ENCODE assay signal across 9 cellular contexts in genomic region chr18:28177828-28178635, GRCh38. TPM values are rescaled to one million over a fixed set of nuclear protein-coding genes. Genes with fewer than 3 reads are reported as not detected.
DNase-seq lines count a peak whose midpoint lies in the region; ATAC-seq lines count a peak whose summit lies in the region.
"Had no signal": no experiment of that assay in that cellular context is flagged by ENCODE, and none has a peak within 500 bp of the region (broad histone marks: within the 10 kb centered on the region; RNA-seq: fewer than 3 reads in every experiment).

No MANE protein-coding gene starts in this region.

- H3K27me3 Mint-ChIP-seq in T-helper 17 cell: peaks cover 32% of the 10 kb centered on the region
- H3K27me3 Mint-ChIP-seq in naive thymus-derived CD4-positive, alpha-beta T cell: peaks cover 46 to 57% (median 54%) of the 10 kb centered on the region in 5 donors

- POLR2A ChIA-PET in naive thymus-derived CD4-positive, alpha-beta T cell (lab: Charles Lee): no interaction called here

- peaks cover 8% of the 10 kb centered on the region for H3K4me1 Mint-ChIP-seq in T-helper 17 cell
- peaks cover 5 to 28% (median 22%) of the 10 kb centered on the region in 7 donors for H3K4me1 Mint-ChIP-seq in naive thymus-derived CD4-positive, alpha-beta T cell

- H3K27ac Mint-ChIP-seq in T-helper 17 cell: no peak overlapping the region
- peak overlapping the region in 1 of 9 donors; percentile 49 for H3K27ac Mint-ChIP-seq in naive thymus-derived CD4-positive, alpha-beta T cell

- peaks cover 5% of the 10 kb centered on the region for H3K36me3 Mint-ChIP-seq in T-helper 17 cell (ENCODE audit: low read depth)
- H3K36me3 Mint-ChIP-seq in naive thymus-derived CD4-positive, alpha-beta T cell: peaks cover 0 to 10% (median 4%) of the 10 kb centered on the region in 5 donors

- ATAC-seq in T-helper 17 cell (no peak), HG03520 (IDR thresholded peaks at IDR 0.05; ENCODE audit: unreplicated experiment) (no peak), GM21717 (IDR thresholded peaks at IDR 0.05; ENCODE audit: unreplicated experiment) (no peak)
- peak; percentile 36 for ATAC-seq in naive thymus-derived CD4-positive, alpha-beta T cell

- H3K36me3 ChIP-seq in naive thymus-derived CD4-positive, alpha-beta T cell (ENCODE audit: control insufficient read depth in 2 of 3, insufficient read depth in 3 of 3, low read length in 3 of 3): no peaks in the 10 kb centered on the region

- H3K4me3 Mint-ChIP-seq in T-helper 17 cell: peak overlapping the region; percentile 47
- peak overlapping the region; percentile 52 to 81 (median 72) for H3K4me3 Mint-ChIP-seq in naive thymus-derived CD4-positive, alpha-beta T cell

- H3K9me3 ChIP-seq in T-helper 17 cell (ENCODE audit: control insufficient read depth, low read length, poor library complexity, severe bottlenecking): peaks cover 3% of the 10 kb centered on the region
- no peaks in the 10 kb centered on the region for H3K9me3 ChIP-seq in naive thymus-derived CD4-positive, alpha-beta T cell (ENCODE audit: control insufficient read depth in 2 of 3, low read length in 3 of 3)

- DNase-seq in ELF-1 (ENCODE audit: low read depth, low spot score): peak; percentile 79
- DNase-seq in Jurkat, Clone E6-1 (ENCODE audit: low read depth, low spot score): peak; percentile 11
- DNase-seq in T-helper 17 cell: no peak
- DNase-seq in fibroblast of gingiva (ENCODE audit: low read depth): peak; percentile 45
- peak in 1 of 9 donors; percentile 26 for DNase-seq in naive thymus-derived CD4-positive, alpha-beta T cell
- no peak for DNase-seq in H4 (ENCODE audit: low spot score)

- no peaks in the 10 kb centered on the region for H3K4me1 ChIP-seq in naive thymus-derived CD4-positive, alpha-beta T cell (ENCODE audit: control insufficient read depth in 2 of 2, insufficient read depth in 2 of 2, low read length in 2 of 2)

- intact Hi-C loops in naive thymus-derived CD4-positive, alpha-beta T cell (cut with micrococcal nuclease): no loop called here

- peaks cover 4% of the 10 kb centered on the region in 2 donors for H3K27me3 ChIP-seq in naive thymus-derived CD4-positive, alpha-beta T cell (ENCODE audit: control insufficient read depth in 2 of 2, insufficient read depth in 2 of 2, low read length in 2 of 2)

- no peak overlapping the region for H3K27ac ChIP-seq in naive thymus-derived CD4-positive, alpha-beta T cell (ENCODE audit: low read depth, low read length)
- H3K27ac ChIP-seq: SK-N-MC had no signal

- peak overlapping the region; percentile 68 for H3K4me3 ChIP-seq in Jurkat, Clone E6-1 (ENCODE audit: low read length)
- no peak overlapping the region for H3K4me3 ChIP-seq in naive thymus-derived CD4-positive, alpha-beta T cell (ENCODE audit: low read length)

- CTCF ChIA-PET in naive thymus-derived CD4-positive, alpha-beta T cell (lab: Charles Lee): no interaction called here

- peaks cover 0 to 17% (median 4%) of the 10 kb centered on the region in 11 donors for H3K9me3 Mint-ChIP-seq in naive thymus-derived CD4-positive, alpha-beta T cell

RNA-seq across cellular contexts. Expression of gene CDH2, which starts 1.1 kb away (rescaled TPM):
- 12.9 TPM for polyA plus RNA-seq in Jurkat, Clone E6-1 (2012; ENCODE audit: insufficient read depth, insufficient read length)
- total RNA-seq in T-helper 17 cell: under 1 TPM; 0.37 to 0.55 TPM
- total RNA-seq in naive thymus-derived CD4-positive, alpha-beta T cell: under 1 TPM in 3 of 5 experiments, not detected in 2; 0.15 to 0.27 (median 0.19) TPM
- polyA plus RNA-seq in naive thymus-derived CD4-positive, alpha-beta T cell: under 1 TPM; 0.05 to 0.45 TPM
- 29.8 and 32.5 TPM in 2 replicates for total RNA-seq in H4 (2014; rRNA removed; shearing (Covaris generic))

Comparison
In these comparisons a context has a peak if more than half of its experiments do, and no peak if none do; other contexts are left out.
1. DNase-seq: peak in ELF-1 (single experiment), Jurkat, Clone E6-1 (single experiment) and fibroblast of gingiva (single experiment); none in T-helper 17 cell (0 of 3) and H4 (single experiment).
2. RNA of gene CDH2, which starts 1.1 kb away (total RNA-seq): 29.8 to 32.5 TPM in H4; 0.37 to 0.55 TPM in T-helper 17 cell and 0.15 to 0.27 TPM in naive thymus-derived CD4-positive, alpha-beta T cell; every median in the first group is over 10 times any median in the second.